ENCODE assay signal across 20 cellular contexts in genomic region chr17:57966875-57967274, GRCh38. TPM values are rescaled to one million over a fixed set of nuclear protein-coding genes. Genes with fewer than 3 reads are reported as not detected.
"Had no signal": no experiment of that assay in that cellular context is flagged by ENCODE, and none has a peak within 500 bp of the region (broad histone marks: within the 10 kb centered on the region; RNA-seq: fewer than 3 reads in every experiment).

No MANE protein-coding gene starts in this region.

- H3K4me1 ChIP-seq: breast epithelium, upper lobe of left lung had no signal

- H3K27ac ChIP-seq: breast epithelium, coronary artery, epithelial cell of prostate, upper lobe of left lung had no signal

- H3K9me3 Mint-ChIP-seq: activated naive CD8-positive, alpha-beta T cell treated with anti-CD3 and anti-CD28 coated beads, Interleukin-2, amount 10 ng/mL, durations not matched to agents 7 days and 5 days; activated T-cell treated with anti-CD3 and anti-CD28 coated beads, Interleukin-2, amount 50 U/mL, for 4 hours; activated T-helper 2 cell treated with anti-CD3 and anti-CD28 coated beads, Interferon-gamma antibody, Interleukin-2, Interleukin-4, amounts not matched to agents 10 μg/mL and 5 μg/mL and 100 μg/mL, durations not matched to agents 14 hours and 24 hours and 36 hours; mesothelial cell of epicardium; naive thymus-derived CD8-positive, alpha-beta T cell had no signal

- H3K4me3 Mint-ChIP-seq: activated naive CD8-positive, alpha-beta T cell treated with anti-CD3 and anti-CD28 coated beads, Interleukin-2, amount 10 ng/mL, durations not matched to agents 7 days and 5 days; activated T-cell treated with anti-CD3 and anti-CD28 coated beads, Interleukin-2, amount 50 U/mL, for 4 hours; mesothelial cell of epicardium; naive thymus-derived CD8-positive, alpha-beta T cell had no signal

- H3K9me3 ChIP-seq: breast epithelium, upper lobe of left lung had no signal

- H3K27me3 ChIP-seq: breast epithelium, upper lobe of left lung had no signal

- H3K4me1 Mint-ChIP-seq: activated naive CD8-positive, alpha-beta T cell treated with anti-CD3 and anti-CD28 coated beads, Interleukin-2, amount 10 ng/mL, durations not matched to agents 7 days and 5 days; naive thymus-derived CD8-positive, alpha-beta T cell had no signal

- H3K4me3 ChIP-seq: breast epithelium, coronary artery, upper lobe of left lung had no signal

- ATAC-seq: activated T-cell treated with anti-CD3 and anti-CD28 coated beads, Interleukin-2, amount 50 U/mL, for 4 hours; naive thymus-derived CD8-positive, alpha-beta T cell; stimulated activated naive CD8-positive, alpha-beta T cell treated with anti-CD3 and anti-CD28 coated beads, Interleukin-15, Interleukin-2, amounts not matched to agents 100 U/mL and 50 U/mL, for 24 hours had no signal

- DNase-seq: activated CD8-positive, alpha-beta memory T cell treated with anti-CD3 and anti-CD28 coated beads, Interleukin-2, amount 50 U/mL, for 4 hours; activated naive CD4-positive, alpha-beta T cell; activated naive CD8-positive, alpha-beta T cell treated with anti-CD3 and anti-CD28 coated beads, Interleukin-2, amount 10 ng/mL, durations not matched to agents 7 days and 5 days; activated T-cell treated with anti-CD3 and anti-CD28 coated beads, Interleukin-2, amount 50 U/mL, for 4 hours; amniotic stem cell; foreskin melanocyte; glutamatergic neuron; hypothalamus; mammary epithelial cell; naive thymus-derived CD8-positive, alpha-beta T cell; retina; stimulated activated CD4-positive, alpha-beta T cell treated with anti-CD3 and anti-CD28 coated beads, Interleukin-4, amount 100 ng/mL, for 24 hours; stimulated activated naive CD8-positive, alpha-beta T cell treated with anti-CD3 and anti-CD28 coated beads, Interleukin-15, Interleukin-2, amounts not matched to agents 100 U/mL and 50 U/mL, for 24 hours; T-helper 1 cell; upper lobe of left lung had no signal

- H3K36me3 Mint-ChIP-seq: activated naive CD8-positive, alpha-beta T cell treated with anti-CD3 and anti-CD28 coated beads, Interleukin-2, amount 10 ng/mL, durations not matched to agents 7 days and 5 days; mesothelial cell of epicardium had no signal

- H3K27ac Mint-ChIP-seq: activated naive CD8-positive, alpha-beta T cell treated with anti-CD3 and anti-CD28 coated beads, Interleukin-2, amount 10 ng/mL, durations not matched to agents 7 days and 5 days; activated T-helper 2 cell treated with anti-CD3 and anti-CD28 coated beads, Interferon-gamma antibody, Interleukin-2, Interleukin-4, amounts not matched to agents 10 μg/mL and 5 μg/mL and 100 μg/mL, durations not matched to agents 14 hours and 24 hours and 36 hours; mesothelial cell of epicardium; naive thymus-derived CD8-positive, alpha-beta T cell had no signal

- H3K36me3 ChIP-seq: breast epithelium had no signal

RNA-seq across cellular contexts. Expression of gene CUEDC1, which starts 11.7 kb away (rescaled TPM):
- polyA plus RNA-seq: naive thymus-derived CD8-positive, alpha-beta T cell had no signal
